ENCODE assay signal across 28 cellular contexts in genomic region chr3:100136921-100137320, GRCh38. TPM values are rescaled to one million over a fixed set of nuclear protein-coding genes. Genes with fewer than 3 reads are reported as not detected.
DNase-seq lines count a peak whose midpoint lies in the region; ATAC-seq, FAIRE-seq and TF ChIP-seq lines count a peak whose summit lies in the region.
"Had no signal": no experiment of that assay in that cellular context is flagged by ENCODE, and none has a peak within 500 bp of the region (broad histone marks: within the 10 kb centered on the region; RNA-seq: fewer than 3 reads in every experiment).

No MANE protein-coding gene starts in this region.

- ATAC-seq in left cardiac atrium (peak; percentile 92 to 95), esophagus mucosa (no peak)
- no peak for ATAC-seq in activated CD4-positive, CD25-positive, alpha-beta regulatory T cell treated with anti-CD3 and anti-CD28 coated beads, Interleukin-2, amount 50 U/mL, for 24 hours
- ATAC-seq: A549; GM12878; HCT116; SK-N-SH treated with all-trans-retinoic acid at 6 μM for 48 hours; stimulated activated effector memory CD8-positive, alpha-beta T cell treated with anti-CD3 and anti-CD28 coated beads, Interleukin-12 subunit alpha, Interleukin-12 subunit beta, amount 100 ng/mL, for 72 hours had no signal

- H3K4me1 ChIP-seq in skeletal muscle tissue (ENCODE audit: control insufficient read depth in 3 of 3, insufficient read depth in 3 of 3, low read length in 3 of 3): peaks cover 0 to 5% (median 0%) of the 10 kb centered on the region in 3 donors
- H3K4me1 ChIP-seq in effector memory CD4-positive, alpha-beta T cell (ENCODE audit: control insufficient read depth, insufficient read depth, low read length, poor library complexity, severe bottlenecking): no peaks in the 10 kb centered on the region
- H3K4me1 ChIP-seq: A549 had no signal

- H3K27me3 Mint-ChIP-seq in activated T-helper 1 cell treated with anti-CD3 and anti-CD28 coated beads, Interleukin-12 subunit alpha, Interleukin-12 subunit beta, Interleukin-2, Interleukin-4 antibody, amounts not matched to agents 30 ng/mL and 10 ng/mL and 1 ng/mL, durations not matched to agents 14 hours and 24 hours and 36 hours (ENCODE audit: insufficient read depth): no peaks in the 10 kb centered on the region
- H3K27me3 Mint-ChIP-seq: activated naive CD8-positive, alpha-beta T cell treated with anti-CD3 and anti-CD28 coated beads, Interleukin-2, amount 10 ng/mL, durations not matched to agents 7 days and 5 days; B cell; brain; dendritic cell treated with granulocyte-macrophage colony-stimulating factor and Interleukin-4, amounts not matched to agents 40 ng/mL and 50 ng/mL, for 4 days had no signal

- peak; percentile 11 for FAIRE-seq in GM19239 (lab: Jason Lieb, UNC)
- FAIRE-seq: A549, frontal cortex had no signal

- peaks cover 10% of the 10 kb centered on the region for H3K36me3 Mint-ChIP-seq in activated T-helper 1 cell treated with anti-CD3 and anti-CD28 coated beads, Interleukin-12 subunit alpha, Interleukin-12 subunit beta, Interleukin-2, Interleukin-4 antibody, amounts not matched to agents 30 ng/mL and 10 ng/mL and 1 ng/mL, durations not matched to agents 14 hours and 24 hours and 36 hours (ENCODE audit: low read depth)
- H3K36me3 Mint-ChIP-seq: stimulated activated effector memory CD8-positive, alpha-beta T cell treated with anti-CD3 and anti-CD28 coated beads, Interleukin-12 subunit alpha, Interleukin-12 subunit beta, amount 100 ng/mL, for 72 hours had no signal

- peaks cover 10% of the 10 kb centered on the region for H3K4me1 Mint-ChIP-seq in activated T-helper 1 cell treated with anti-CD3 and anti-CD28 coated beads, Interleukin-12 subunit alpha, Interleukin-12 subunit beta, Interleukin-2, Interleukin-4 antibody, amounts not matched to agents 30 ng/mL and 10 ng/mL and 1 ng/mL, durations not matched to agents 14 hours and 24 hours and 36 hours (ENCODE audit: low read depth)
- H3K4me1 Mint-ChIP-seq: B cell; stimulated activated effector memory CD8-positive, alpha-beta T cell treated with anti-CD3 and anti-CD28 coated beads, Interleukin-12 subunit alpha, Interleukin-12 subunit beta, amount 100 ng/mL, for 72 hours had no signal

- no peak overlapping the region for H3K4me3 ChIP-seq in choroid plexus epithelial cell (ENCODE audit: low read depth, low read length)
- no peak overlapping the region for H3K4me3 ChIP-seq in skeletal muscle tissue (ENCODE audit: low read length in 3 of 3)
- no peak overlapping the region for H3K4me3 ChIP-seq in effector memory CD4-positive, alpha-beta T cell (ENCODE audit: insufficient read depth, low read depth, low read length, poor library complexity, severe bottlenecking)
- H3K4me3 ChIP-seq: A549, GM12878, transverse colon had no signal

- H3K9me3 Mint-ChIP-seq in activated T-helper 1 cell treated with anti-CD3 and anti-CD28 coated beads, Interleukin-12 subunit alpha, Interleukin-12 subunit beta, Interleukin-2, Interleukin-4 antibody, amounts not matched to agents 30 ng/mL and 10 ng/mL and 1 ng/mL, durations not matched to agents 14 hours and 24 hours and 36 hours: peaks cover 6% of the 10 kb centered on the region
- H3K9me3 Mint-ChIP-seq: dendritic cell treated with granulocyte-macrophage colony-stimulating factor and Interleukin-4, amounts not matched to agents 40 ng/mL and 50 ng/mL, for 4 days; stimulated activated effector memory CD8-positive, alpha-beta T cell treated with anti-CD3 and anti-CD28 coated beads, Interleukin-12 subunit alpha, Interleukin-12 subunit beta, amount 100 ng/mL, for 72 hours; T-helper 2 cell treated with Interferon-gamma antibody and Interleukin-4, amounts not matched to agents 5 μg/mL and 100 μg/mL, for 36 hours had no signal

- no peak for DNase-seq in GM19239 (ENCODE audit: insufficient read length, low spot score)
- DNase-seq in choroid plexus epithelial cell (ENCODE audit: low read depth): peak; percentile 45
- DNase-seq in left cardiac atrium: no peak
- DNase-seq in effector memory CD4-positive, alpha-beta T cell: no peak
- no peak for DNase-seq in activated T-helper 1 cell treated with anti-CD3 and anti-CD28 coated beads, Interleukin-12 subunit alpha, Interleukin-12 subunit beta, Interleukin-2, Interleukin-4 antibody, amounts not matched to agents 30 ng/mL and 10 ng/mL and 1 ng/mL, durations not matched to agents 14 hours and 24 hours and 36 hours (ENCODE audit: low spot score)
- DNase-seq: activated CD4-positive, alpha-beta T cell treated with anti-CD3 and anti-CD28 coated beads, Interleukin-2, amount 50 U/mL, for 1 hour; activated naive CD8-positive, alpha-beta T cell treated with anti-CD3 and anti-CD28 coated beads, Interleukin-2, amount 10 ng/mL, durations not matched to agents 7 days and 5 days; islet precursor cell; KBM-7; NCI-H1436 treated with DMSO at 0.1 percent for 48 hours; NCI-H2171; NCI-H526; transverse colon had no signal

- no peaks in the 10 kb centered on the region for H3K27me3 ChIP-seq in skeletal muscle tissue (ENCODE audit: control insufficient read depth in 3 of 3, insufficient read depth in 3 of 3, low read length in 3 of 3)
- H3K27me3 ChIP-seq in effector memory CD4-positive, alpha-beta T cell (replicated peaks; ENCODE audit: control insufficient read depth, insufficient read depth, low read length, poor library complexity, severe bottlenecking): no peaks in the 10 kb centered on the region
- H3K27me3 ChIP-seq: transverse colon had no signal

- no peak overlapping the region for H3K27ac Mint-ChIP-seq in activated T-helper 1 cell treated with anti-CD3 and anti-CD28 coated beads, Interleukin-12 subunit alpha, Interleukin-12 subunit beta, Interleukin-2, Interleukin-4 antibody, amounts not matched to agents 30 ng/mL and 10 ng/mL and 1 ng/mL, durations not matched to agents 14 hours and 24 hours and 36 hours
- H3K27ac Mint-ChIP-seq: activated naive CD8-positive, alpha-beta T cell treated with anti-CD3 and anti-CD28 coated beads, Interleukin-2, amount 10 ng/mL, durations not matched to agents 7 days and 5 days; B cell; dendritic cell treated with granulocyte-macrophage colony-stimulating factor and Interleukin-4, amounts not matched to agents 40 ng/mL and 50 ng/mL, for 4 days; stimulated activated effector memory CD8-positive, alpha-beta T cell treated with anti-CD3 and anti-CD28 coated beads, Interleukin-12 subunit alpha, Interleukin-12 subunit beta, amount 100 ng/mL, for 72 hours; T-helper 2 cell treated with Interferon-gamma antibody and Interleukin-4, amounts not matched to agents 5 μg/mL and 100 μg/mL, for 36 hours had no signal

- no peaks in the 10 kb centered on the region for H3K36me3 ChIP-seq in skeletal muscle tissue (ENCODE audit: control insufficient read depth in 3 of 3, insufficient read depth in 3 of 3, low read length in 3 of 3)
- no peaks in the 10 kb centered on the region for H3K36me3 ChIP-seq in effector memory CD4-positive, alpha-beta T cell (ENCODE audit: control insufficient read depth, insufficient read depth, low read length)
- H3K36me3 ChIP-seq: transverse colon had no signal

- H3K9ac ChIP-seq in skeletal muscle tissue (ENCODE audit: low read depth in 1 of 3, low read length in 3 of 3): no peak overlapping the region

- H3K4me3 Mint-ChIP-seq in activated T-helper 1 cell treated with anti-CD3 and anti-CD28 coated beads, Interleukin-12 subunit alpha, Interleukin-12 subunit beta, Interleukin-2, Interleukin-4 antibody, amounts not matched to agents 30 ng/mL and 10 ng/mL and 1 ng/mL, durations not matched to agents 14 hours and 24 hours and 36 hours: no peak overlapping the region
- H3K4me3 Mint-ChIP-seq: activated naive CD8-positive, alpha-beta T cell treated with anti-CD3 and anti-CD28 coated beads, Interleukin-2, amount 10 ng/mL, durations not matched to agents 7 days and 5 days; B cell; brain; dendritic cell treated with granulocyte-macrophage colony-stimulating factor and Interleukin-4, amounts not matched to agents 40 ng/mL and 50 ng/mL, for 4 days; stimulated activated effector memory CD8-positive, alpha-beta T cell treated with anti-CD3 and anti-CD28 coated beads, Interleukin-12 subunit alpha, Interleukin-12 subunit beta, amount 100 ng/mL, for 72 hours; T-helper 2 cell treated with Interferon-gamma antibody and Interleukin-4, amounts not matched to agents 5 μg/mL and 100 μg/mL, for 36 hours had no signal

- H3K9me3 ChIP-seq in skeletal muscle tissue (ENCODE audit: control insufficient read depth in 3 of 3, low read length in 3 of 3): no peaks in the 10 kb centered on the region
- no peaks in the 10 kb centered on the region for H3K9me3 ChIP-seq in effector memory CD4-positive, alpha-beta T cell (ENCODE audit: control insufficient read depth, low read length)
- H3K9me3 ChIP-seq: A549, transverse colon had no signal

- TF ChIP-seq CTCF in choroid plexus epithelial cell (conservative IDR thresholded peaks at IDR 0.05; ENCODE audit: low read depth, low read length): no peak

- peak overlapping the region; percentile 62 for H3K27ac ChIP-seq in skeletal muscle tissue (ENCODE audit: low read depth, low read length)
- no peak overlapping the region for H3K27ac ChIP-seq in effector memory CD4-positive, alpha-beta T cell (ENCODE audit: insufficient read depth, low read length, poor library complexity, severe bottlenecking)
- H3K27ac ChIP-seq: A549, VCaP had no signal

- intact Hi-C loops in left cardiac atrium (cut with DNase I): no loop called here
- intact Hi-C loops in activated T-helper 1 cell treated with anti-CD3 and anti-CD28 coated beads, Interleukin-12 subunit alpha, Interleukin-12 subunit beta, Interleukin-2, Interleukin-4 antibody, amounts not matched to agents 30 ng/mL and 10 ng/mL and 1 ng/mL, durations not matched to agents 14 hours and 24 hours and 36 hours (cut with micrococcal nuclease): no loop called here

RNA-seq across cellular contexts. Expression of gene FILIP1L, which starts 22.6 kb away (rescaled TPM):
- 10 to 100 TPM; 77.0 to 86.6 TPM for total RNA-seq in left cardiac atrium
- total RNA-seq in skeletal muscle tissue: 29.2 TPM
- total RNA-seq in esophagus mucosa: 2.3 TPM
- total RNA-seq in activated T-helper 1 cell treated with anti-CD3 and anti-CD28 coated beads, Interleukin-12 subunit alpha, Interleukin-12 subunit beta, Interleukin-2, Interleukin-4 antibody, amounts not matched to agents 30 ng/mL and 10 ng/mL and 1 ng/mL, durations not matched to agents 14 hours and 24 hours and 36 hours: 2.0 and 2.9 TPM in 2 replicates
- total RNA-seq: RPMI7951 had no signal

Comparison
In these comparisons a context has a peak if more than half of its experiments do, and no peak if none do; other contexts are left out.
1. ATAC-seq: peak in left cardiac atrium (2 of 2); none in activated CD4-positive, CD25-positive, alpha-beta regulatory T cell treated with anti-CD3 and anti-CD28 coated beads, Interleukin-2, amount 50 U/mL, for 24 hours (0 of 2) and esophagus mucosa (single experiment).